ENCODE assay signal across 22 cellular contexts in the genomic region with DNA sequence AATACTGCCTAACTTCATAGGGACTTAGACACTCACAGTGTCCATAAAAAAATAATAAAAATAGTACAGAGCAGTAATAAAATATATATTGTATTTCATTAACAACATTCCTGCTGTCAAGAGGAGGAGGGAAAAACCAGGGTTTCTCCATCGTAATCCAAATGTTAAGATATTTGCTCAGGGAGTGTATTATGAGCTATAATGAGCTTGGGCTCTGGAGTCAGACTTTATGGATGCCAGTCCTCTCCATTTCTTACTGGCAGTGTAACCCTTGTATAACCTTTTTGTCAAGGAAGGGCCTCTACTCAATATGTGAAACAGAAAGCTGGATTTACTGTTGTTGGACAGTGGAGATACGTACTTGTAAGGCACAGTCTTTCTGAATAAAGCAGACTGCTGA. TPM values are rescaled to one million over a fixed set of nuclear protein-coding genes. Genes with fewer than 3 reads are reported as not detected.
A peak's percentile ranks its signal among the peaks of the same experiment; 100 is the strongest.
DNase-seq lines count a peak whose midpoint lies in the region; ATAC-seq and TF ChIP-seq lines count a peak whose summit lies in the region.
"Had no signal": no experiment of that assay in that cellular context is flagged by ENCODE, and none has a peak within 500 bp of the region (broad histone marks: within the 10 kb centered on the region; RNA-seq: fewer than 3 reads in every experiment).

No MANE protein-coding gene starts in this region.

- H4K20me1 ChIP-seq in MM.1S (ENCODE audit: insufficient read depth, low read length): no peaks in the 10 kb centered on the region

- H3F3A ChIP-seq in MM.1S (ENCODE audit: insufficient read depth, low read length): peaks cover 42% of the 10 kb centered on the region

- TF ChIP-seq CTCF in MM.1S (IDR thresholded peaks at IDR 0.05; ENCODE audit: low read length) (no peak), colonic mucosa (IDR thresholded peaks at IDR 0.05) (no peak), mucosa of descending colon (IDR thresholded peaks at IDR 0.05) (no peak)

- no peaks in the 10 kb centered on the region for H3K9me3 ChIP-seq in MM.1S (replicated peaks; ENCODE audit: insufficient read depth, low read length)
- H3K9me3 ChIP-seq in colonic mucosa: no peaks in the 10 kb centered on the region
- no peaks in the 10 kb centered on the region for H3K9me3 ChIP-seq in mucosa of descending colon
- H3K9me3 ChIP-seq in aorta (ENCODE audit: control insufficient read depth, low read length): no peaks in the 10 kb centered on the region
- H3K9me3 ChIP-seq: breast epithelium, testis had no signal

- 0 out of 2 replicates have a peak overlapping the region, but pooled peaks have one; percentile 8 for H2AFZ ChIP-seq in MM.1S (ENCODE audit: low read length)

- H3K4me3 ChIP-seq in MM.1S (ENCODE audit: low read length) (0 out of 2 replicates have a peak overlapping the region, but pooled peaks have one; percentile 1), colonic mucosa (no peak overlapping the region), mucosa of descending colon (no peak overlapping the region), aorta (ENCODE audit: low read length in 2 of 2) (no peak overlapping the region)
- H3K4me3 ChIP-seq: breast epithelium, lung, testis had no signal

- H3K9me2 ChIP-seq in MM.1S (replicated peaks; ENCODE audit: insufficient read depth, low read length): no peaks in the 10 kb centered on the region

- WGBS in aorta, 2 donors: 83 to 88% methylated on average over 2 of the region's 2 CpGs

- H3K27ac ChIP-seq in MM.1S (ENCODE audit: low read length) (peak overlapping the region; percentile 67; the same call in 1 of the 2 replicates), colonic mucosa (peak overlapping the region; percentile 53), aorta (ENCODE audit: low read depth in 1 of 2, low read length in 2 of 2) (no peak overlapping the region)
- H3K27ac ChIP-seq: breast epithelium, RWPE1, testis had no signal

- peak overlapping the region; percentile 55 for H3K4me2 ChIP-seq in MM.1S (ENCODE audit: low read depth, low read length)

- H3K9ac ChIP-seq in MM.1S (ENCODE audit: low read length): no peak overlapping the region
- H3K9ac ChIP-seq in colonic mucosa (ENCODE audit: low read depth in 2 of 2, low read length in 2 of 2): no peak overlapping the region

- no peaks in the 10 kb centered on the region for H3K36me3 ChIP-seq in MM.1S (replicated peaks; ENCODE audit: insufficient read depth, low read length)
- H3K36me3 ChIP-seq in colonic mucosa: no peaks in the 10 kb centered on the region
- no peaks in the 10 kb centered on the region for H3K36me3 ChIP-seq in mucosa of descending colon (ENCODE audit: low read depth)
- no peaks in the 10 kb centered on the region for H3K36me3 ChIP-seq in aorta (ENCODE audit: control insufficient read depth in 1 of 2, insufficient read depth in 2 of 2, low read length in 1 of 2)
- H3K36me3 ChIP-seq: breast epithelium had no signal

- peak; percentile 87 for DNase-seq in MM.1S
- DNase-seq in colonic mucosa: no peak
- peak in 1 of 3 donors; percentile 16 for DNase-seq in mucosa of descending colon
- DNase-seq in aorta: no peak
- DNase-seq in activated naive CD4-positive, alpha-beta T cell treated with Interleukin-2 at 50 U/mL for 16 hours: no peak
- no peak for DNase-seq in NCI-H345 (lab: John Stamatoyannopoulos, UW)
- DNase-seq in stimulated activated CD4-positive, alpha-beta T cell treated with anti-CD3 and anti-CD28 coated beads, Interleukin-12 subunit alpha, Interleukin-12 subunit beta, amount 100 ng/mL, for 4 hours: no peak
- DNase-seq: activated CD4-positive, alpha-beta T cell treated with anti-CD3 and anti-CD28 coated beads for 48 hours; activated naive CD4-positive, alpha-beta T cell treated with anti-CD3 and anti-CD28 coated beads for 36 hours; activated T-cell treated with anti-CD3 and anti-CD28 coated beads, Interleukin-2, amount 50 U/mL, for 4 hours; cortex of kidney; NCI-H1417; NCI-H2107; NCI-H510A treated with DMSO at 0.1 percent for 48 hours; stimulated activated CD4-positive, alpha-beta T cell treated with anti-CD3 and anti-CD28 coated beads, Interleukin-4, amount 100 ng/mL, for 24 hours; stimulated activated naive CD4-positive, alpha-beta T cell; testis had no signal

- no peaks in the 10 kb centered on the region for H3K27me3 ChIP-seq in MM.1S (replicated peaks; ENCODE audit: insufficient read depth, low read length)
- H3K27me3 ChIP-seq in colonic mucosa: no peaks in the 10 kb centered on the region
- H3K27me3 ChIP-seq in aorta (ENCODE audit: control insufficient read depth in 1 of 2, insufficient read depth in 2 of 2, low read length in 1 of 2): no peaks in the 10 kb centered on the region
- H3K27me3 ChIP-seq: breast epithelium, testis had no signal

- peaks cover 31% of the 10 kb centered on the region for H3K79me2 ChIP-seq in MM.1S (ENCODE audit: low read length)

- ATAC-seq in mucosa of descending colon (peak; percentile 99), aorta (ENCODE audit: low FRiP score) (peak; percentile 33)
- ATAC-seq: activated T-cell treated with anti-CD3 and anti-CD28 coated beads, Interleukin-2, amount 50 U/mL, for 4 hours; HCT116; SK-N-SH treated with all-trans-retinoic acid at 6 μM for 48 hours had no signal

- intact Hi-C loops in colonic mucosa (cut with DNase I) (no loop called here), mucosa of descending colon (cut with DNase I, micrococcal nuclease) (no loop called here), aorta (cut with DNase I) (no loop called here)

- H3K4me1 ChIP-seq in MM.1S (ENCODE audit: low read length) (peaks cover 48% of the 10 kb centered on the region), colonic mucosa (no peaks in the 10 kb centered on the region), mucosa of descending colon (ENCODE audit: low read depth) (peaks cover 6% of the 10 kb centered on the region), aorta (ENCODE audit: control insufficient read depth in 1 of 2, insufficient read depth in 2 of 2, low read length in 2 of 2) (peaks cover 0 to 2% of the 10 kb centered on the region in 2 donors)
- H3K4me1 ChIP-seq: breast epithelium, testis had no signal

RNA-seq across cellular contexts. Expression of gene ZNF277, which starts 56.3 kb away (rescaled TPM):
- total RNA-seq in colonic mucosa (10 to 100 TPM; 14.1 to 27.4 TPM), mucosa of descending colon (10 to 100 TPM; 16.8 to 26.9 (median 22.0) TPM), aorta (10 to 100 TPM; 20.3 to 21.6 TPM)
- 10 to 100 TPM; 17.8 to 41.6 TPM for polyA plus RNA-seq in aorta

RNA-seq across cellular contexts. Expression of gene DOCK4, which starts 56.6 kb away (rescaled TPM):
- 10 to 100 TPM in 1 of 2 donors, 1 to 10 TPM in 1; 6.5 to 11.1 TPM for total RNA-seq in colonic mucosa
- total RNA-seq in mucosa of descending colon: 10 to 100 TPM in 2 of 3 donors, 1 to 10 TPM in 1; 9.2 to 18.4 (median 12.7) TPM
- total RNA-seq in aorta: 10 to 100 TPM; 34.2 to 94.3 TPM
- polyA plus RNA-seq in aorta: 1 to 10 TPM; 2.9 to 5.8 TPM

Comparison
In these comparisons a context has a peak if more than half of its experiments do, and no peak if none do; other contexts are left out.
1. H3K27ac ChIP-seq: peak in MM.1S (single experiment) and colonic mucosa (single experiment); none in aorta (0 of 2).